1 cellular context compared by ENCODE assay signal in the genomic region with DNA sequence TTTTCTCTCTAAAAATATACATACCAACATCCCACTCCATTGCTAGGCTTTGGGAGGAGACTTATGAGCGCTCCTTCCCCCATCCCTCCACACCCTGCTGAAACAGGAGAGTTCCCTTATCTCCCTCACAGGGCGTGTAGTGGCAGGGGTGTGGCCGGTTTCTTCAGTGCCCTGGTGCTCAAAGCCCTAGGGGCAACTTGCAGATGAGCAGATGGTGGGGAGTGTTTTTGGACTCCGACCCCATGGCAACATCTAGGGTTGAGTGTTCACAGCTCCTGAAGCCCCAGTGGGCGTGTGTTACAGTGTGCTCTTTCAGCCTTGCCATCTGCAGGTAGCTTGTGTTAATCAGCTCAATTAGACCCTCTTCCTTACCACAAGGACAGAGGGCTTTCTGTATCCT.
TF ChIP-seq lines count a peak whose summit lies in the region.

No MANE protein-coding gene starts in this region.

TF ChIP-seq in GM23338, 12 proteins besides CTCF, POLR2A, EP300 and RAD21 (continued from another document):
- TF ChIP-seq, protein P1, sequence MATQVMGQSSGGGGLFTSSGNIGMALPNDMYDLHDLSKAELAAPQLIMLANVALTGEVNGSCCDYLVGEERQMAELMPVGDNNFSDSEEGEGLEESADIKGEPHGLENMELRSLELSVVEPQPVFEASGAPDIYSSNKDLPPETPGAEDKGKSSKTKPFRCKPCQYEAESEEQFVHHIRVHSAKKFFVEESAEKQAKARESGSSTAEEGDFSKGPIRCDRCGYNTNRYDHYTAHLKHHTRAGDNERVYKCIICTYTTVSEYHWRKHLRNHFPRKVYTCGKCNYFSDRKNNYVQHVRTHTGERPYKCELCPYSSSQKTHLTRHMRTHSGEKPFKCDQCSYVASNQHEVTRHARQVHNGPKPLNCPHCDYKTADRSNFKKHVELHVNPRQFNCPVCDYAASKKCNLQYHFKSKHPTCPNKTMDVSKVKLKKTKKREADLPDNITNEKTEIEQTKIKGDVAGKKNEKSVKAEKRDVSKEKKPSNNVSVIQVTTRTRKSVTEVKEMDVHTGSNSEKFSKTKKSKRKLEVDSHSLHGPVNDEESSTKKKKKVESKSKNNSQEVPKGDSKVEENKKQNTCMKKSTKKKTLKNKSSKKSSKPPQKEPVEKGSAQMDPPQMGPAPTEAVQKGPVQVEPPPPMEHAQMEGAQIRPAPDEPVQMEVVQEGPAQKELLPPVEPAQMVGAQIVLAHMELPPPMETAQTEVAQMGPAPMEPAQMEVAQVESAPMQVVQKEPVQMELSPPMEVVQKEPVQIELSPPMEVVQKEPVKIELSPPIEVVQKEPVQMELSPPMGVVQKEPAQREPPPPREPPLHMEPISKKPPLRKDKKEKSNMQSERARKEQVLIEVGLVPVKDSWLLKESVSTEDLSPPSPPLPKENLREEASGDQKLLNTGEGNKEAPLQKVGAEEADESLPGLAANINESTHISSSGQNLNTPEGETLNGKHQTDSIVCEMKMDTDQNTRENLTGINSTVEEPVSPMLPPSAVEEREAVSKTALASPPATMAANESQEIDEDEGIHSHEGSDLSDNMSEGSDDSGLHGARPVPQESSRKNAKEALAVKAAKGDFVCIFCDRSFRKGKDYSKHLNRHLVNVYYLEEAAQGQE (IDR thresholded peaks at IDR 0.05; ENCODE audit: unreplicated experiment): no peak
